ENCODE assay signal across 8 cellular contexts in the genomic region with DNA sequence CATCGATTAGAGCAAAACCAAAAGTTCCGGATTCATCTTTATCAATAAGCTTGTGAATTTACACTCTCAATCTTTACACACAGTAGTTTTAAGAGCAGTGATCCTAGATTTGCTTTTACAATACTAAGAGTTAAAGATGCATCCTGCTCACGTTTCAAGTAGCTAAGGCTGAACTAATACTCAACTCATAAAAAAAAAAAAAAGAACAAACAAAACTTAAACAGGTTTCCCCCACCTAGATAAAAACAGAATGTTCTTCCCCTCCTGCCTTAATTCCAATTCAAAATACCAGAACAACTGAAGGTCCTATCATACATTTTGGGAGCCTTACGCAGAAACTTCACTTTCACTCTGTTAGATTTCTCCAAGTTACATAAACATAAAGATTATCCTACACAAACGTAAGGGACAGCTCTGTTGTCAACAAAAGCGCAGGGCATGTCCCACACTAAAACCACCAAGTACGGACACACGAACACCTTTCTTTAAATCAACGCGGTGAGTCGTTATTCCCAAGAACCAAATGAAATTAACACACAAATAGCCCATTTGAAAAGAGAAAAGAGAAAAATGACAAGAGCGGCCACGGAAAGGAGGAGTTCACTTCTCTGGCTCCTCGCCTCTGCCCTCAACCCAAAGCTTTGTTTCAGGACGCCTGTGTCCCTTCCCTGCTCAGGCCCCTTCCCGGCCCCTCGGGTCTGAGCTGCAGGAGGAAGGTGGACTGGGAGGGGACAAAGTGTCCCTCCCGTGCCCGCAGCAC. TPM values are rescaled to one million over a fixed set of nuclear protein-coding genes. Genes with fewer than 3 reads are reported as not detected.
DNase-seq lines count a peak whose midpoint lies in the region; ATAC-seq, FAIRE-seq and TF ChIP-seq lines count a peak whose summit lies in the region.

No MANE protein-coding gene starts in this region.

- no peak for TF ChIP-seq CTCF in CD4-positive, alpha-beta T cell (IDR thresholded peaks at IDR 0.05)
- TF ChIP-seq CTCF in kidney (IDR thresholded peaks at IDR 0.05; ENCODE audit: borderline replicate concordance, extremely low read depth, insufficient read depth): no peak

- no peaks in the 10 kb centered on the region for H3K9me3 Mint-ChIP-seq in CD4-positive, alpha-beta T cell

- WGBS in adipose tissue, 3 donors: 1 to 2% (median 2%) methylated on average over 19 of the region's 19 CpGs

- H3K36me3 ChIP-seq in HUES6 (ENCODE audit: control insufficient read depth, insufficient read depth, low read length) (peaks cover 17% of the 10 kb centered on the region), kidney (ENCODE audit: control insufficient read depth in 1 of 2, insufficient read depth in 2 of 2, low read length in 2 of 2) (no peaks in the 10 kb centered on the region)

- peaks cover 71% of the 10 kb centered on the region for H3K4me1 Mint-ChIP-seq in CD4-positive, alpha-beta T cell (ENCODE audit: low read depth)

- H3K9ac ChIP-seq in HUES6 (ENCODE audit: low read length) (peak overlapping the region; percentile 88), kidney (ENCODE audit: low read length in 2 of 2) (peak overlapping the region; percentile 81 to 88)

- H3K27ac ChIP-seq in CD4-positive, alpha-beta T cell (ENCODE audit: low read depth, low read length): peak overlapping the region; percentile 79
- peak overlapping the region; percentile 61; the same call in 1 of the 2 replicates for H3K27ac ChIP-seq in HUES6 (ENCODE audit: low read depth, low read length)
- peak overlapping the region; percentile 86 for H3K27ac ChIP-seq in adipose tissue (ENCODE audit: low read depth, low read length)
- peak overlapping the region; percentile 95 to 96 for H3K27ac ChIP-seq in kidney (ENCODE audit: low read depth in 2 of 2, low read length in 2 of 2)
- H3K27ac ChIP-seq in substantia nigra (ENCODE audit: low read depth, low read length, poor library complexity, severe bottlenecking): peak overlapping the region; percentile 95

- CTCF ChIA-PET in CD4-positive, alpha-beta T cell (lab: Charles Lee): interaction anchor here (0.6 to 1.3 kb wide), 4 partner anchors 14 to 181 kb away, joined by 3 to 4 read pairs (median 4); no protein-coding TSS in a partner anchor

- H3K9me3 ChIP-seq in CD4-positive, alpha-beta T cell (ENCODE audit: control insufficient read depth, low read length): no peaks in the 10 kb centered on the region
- no peaks in the 10 kb centered on the region for H3K9me3 ChIP-seq in HUES6 (ENCODE audit: control insufficient read depth, insufficient read depth, low read depth, low read length)
- no peaks in the 10 kb centered on the region for H3K9me3 ChIP-seq in kidney (ENCODE audit: control insufficient read depth in 1 of 2, low read length in 2 of 2)

- peak in 2 of 10 experiments; percentile 6 to 24 for DNase-seq in CD4-positive, alpha-beta T cell
- DNase-seq in kidney (no peak), substantia nigra (lab: John Stamatoyannopoulos, UW) (peak in 5 of 49 donors; percentile 27 to 55 (median 32)), NCI-H146 treated with DMSO at 0.1 percent for 48 hours (lab: John Stamatoyannopoulos, UW; ENCODE audit: unreplicated experiment) (no peak), NK-92 (lab: John Stamatoyannopoulos, UW; ENCODE audit: unreplicated experiment) (no peak), urothelium cell line (ENCODE audit: low spot score) (no peak)

- peaks cover 46% of the 10 kb centered on the region for H3K36me3 Mint-ChIP-seq in CD4-positive, alpha-beta T cell (ENCODE audit: low read depth)

- H3K4me1 ChIP-seq in HUES6 (ENCODE audit: control insufficient read depth, insufficient read depth, low read length) (peaks cover 22% of the 10 kb centered on the region), kidney (ENCODE audit: control insufficient read depth in 1 of 2, insufficient read depth in 1 of 2, low read depth in 1 of 2, low read length in 2 of 2) (peaks cover 0 to 13% of the 10 kb centered on the region in 2 donors)

- FAIRE-seq in kidney (lab: Jason Lieb, UNC) (no peak), urothelium cell line (lab: Jason Lieb, UNC) (no peak)

- no peaks in the 10 kb centered on the region for H3K27me3 Mint-ChIP-seq in CD4-positive, alpha-beta T cell

- peak overlapping the region; percentile 99 for H3K4me3 Mint-ChIP-seq in CD4-positive, alpha-beta T cell

- ATAC-seq in CD4-positive, alpha-beta T cell (ENCODE audit: poor library complexity): no peak

- POLR2A ChIA-PET in CD4-positive, alpha-beta T cell (lab: Charles Lee): interaction anchor here (0.7 to 2.4 kb wide), 14 partner anchors 10 to 191 kb away, joined by 3 to 10 read pairs (median 4); no protein-coding TSS in a partner anchor

- H3K4me3 ChIP-seq in HUES6 (ENCODE audit: low read depth, low read length) (peak overlapping the region; percentile 67), kidney (ENCODE audit: low read length in 2 of 2) (peak overlapping the region; percentile 86 to 94)

- intact Hi-C loops in CD4-positive, alpha-beta T cell (cut with DNase I, micrococcal nuclease): loop anchor here (2.0 to 10.0 kb wide), 6 partner anchors 37 to 337 kb away; no protein-coding TSS in a partner anchor
- intact Hi-C loops in kidney (cut with DNase I): no loop called here

- H3K27ac Mint-ChIP-seq in CD4-positive, alpha-beta T cell: peak overlapping the region; percentile 89

- H3K27me3 ChIP-seq in CD4-positive, alpha-beta T cell (ENCODE audit: control insufficient read depth, insufficient read depth, low read length): no peaks in the 10 kb centered on the region
- H3K27me3 ChIP-seq in HUES6 (ENCODE audit: control insufficient read depth, insufficient read depth, low read length): no peaks in the 10 kb centered on the region

RNA-seq across cellular contexts. Expression of a gene that starts 0.9 kb away (rescaled TPM):
- total RNA-seq in CD4-positive, alpha-beta T cell: 100 to 1,000 TPM; 112 to 124 TPM
- polyA plus RNA-seq in adipose tissue (10 to 100 TPM in 2 of 3 donors, 1 to 10 TPM in 1; 3.4 to 20.9 (median 17.5) TPM), kidney (ENCODE audit: insufficient read depth, low read depth, low replicate concordance) (7.7 TPM)
- total RNA-seq in kidney: 48.4 TPM
